26 cellular contexts compared by ENCODE assay signal in genomic region chr19:275958-276646, GRCh38. TPM values are rescaled to one million over a fixed set of nuclear protein-coding genes. Genes with fewer than 3 reads are reported as not detected.
"Had no signal": no experiment of that assay in that cellular context is flagged by ENCODE, and none has a peak within 500 bp of the region (broad histone marks: within the 10 kb centered on the region; RNA-seq: fewer than 3 reads in every experiment).

No MANE protein-coding gene starts in this region.

- H3K79me2 ChIP-seq: parathyroid adenoma had no signal

- H3K4me3 ChIP-seq: heart left ventricle, left lung, lung, psoas muscle, right lobe of liver, smooth muscle cell, stomach, testis, thyroid gland, transverse colon, uterus had no signal

- H3K9ac ChIP-seq: parathyroid adenoma had no signal

- H3K4me1 ChIP-seq: heart left ventricle, left lung, parathyroid adenoma, psoas muscle, right lobe of liver, stomach, testis, thyroid gland, transverse colon, uterus had no signal

- ATAC-seq: heart left ventricle; left colon; left lung; naive thymus-derived CD4-positive, alpha-beta T cell; natural killer cell treated with Interleukin-12 subunit alpha and Interleukin-12 subunit beta and Interleukin-15 and Interleukin-18, amount 100 ng/mL, for 72 hours; psoas muscle; right lobe of liver; stimulated activated naive B cell treated with anti-CD40 and anti-IgM and Interleukin-4, amounts not matched to agents 10 μg/mL and 1 μg/mL and 100 μg/mL, for 72 hours; stimulated activated naive CD8-positive, alpha-beta T cell treated with anti-CD3 and anti-CD28 coated beads, Interleukin-15, Interleukin-2, amounts not matched to agents 100 U/mL and 50 U/mL, for 24 hours had no signal

- DNase-seq: heart left ventricle; hypothalamus; immature natural killer cell; kidney; left colon; mesendoderm; naive thymus-derived CD4-positive, alpha-beta T cell; right lobe of liver; stimulated activated CD4-positive, alpha-beta T cell treated with anti-CD3 and anti-CD28 coated beads, Interleukin-12 subunit alpha, Interleukin-12 subunit beta, amount 100 ng/mL, for 4 hours; stimulated activated CD4-positive, alpha-beta T cell treated with anti-CD3 and anti-CD28 coated beads, Interleukin-15, amount 100 ng/mL, for 24 hours; stimulated activated CD4-positive, alpha-beta T cell treated with anti-CD3 and anti-CD28 coated beads, Interleukin-2, amount 100 ng/mL, for 24 hours; stimulated activated CD4-positive, alpha-beta T cell treated with anti-CD3 and anti-CD28 coated beads, Interleukin-4, amount 100 ng/mL, for 1 hour; stimulated activated naive B cell treated with anti-CD40 and anti-IgM and Interleukin-4, amounts not matched to agents 10 μg/mL and 1 μg/mL and 100 μg/mL, for 72 hours; stimulated activated naive CD8-positive, alpha-beta T cell treated with anti-CD3 and anti-CD28 coated beads, Interleukin-15, Interleukin-2, amounts not matched to agents 100 U/mL and 50 U/mL, for 24 hours; stomach; testis; thyroid gland; transverse colon; uterus had no signal

- H3K4me2 ChIP-seq: smooth muscle cell had no signal

- H3K27me3 ChIP-seq: right lobe of liver, testis, thyroid gland, uterus had no signal

- H3K27ac ChIP-seq: heart left ventricle, left lung, parathyroid adenoma, psoas muscle, right lobe of liver, stomach, testis, thyroid gland, transverse colon, uterus had no signal

- H3K36me3 ChIP-seq: heart left ventricle, left lung, right lobe of liver, transverse colon, uterus had no signal

- H2AFZ ChIP-seq: parathyroid adenoma had no signal

- H3K9me3 ChIP-seq: heart left ventricle, left lung, psoas muscle, right lobe of liver, stomach, testis, thyroid gland, transverse colon, uterus had no signal

RNA-seq across cellular contexts. Expression of gene PLPP2, which starts 15.1 kb away (rescaled TPM):
- total RNA-seq: myocyte had no signal
- polyA plus RNA-seq: naive thymus-derived CD4-positive, alpha-beta T cell had no signal
